In the genomic region with DNA sequence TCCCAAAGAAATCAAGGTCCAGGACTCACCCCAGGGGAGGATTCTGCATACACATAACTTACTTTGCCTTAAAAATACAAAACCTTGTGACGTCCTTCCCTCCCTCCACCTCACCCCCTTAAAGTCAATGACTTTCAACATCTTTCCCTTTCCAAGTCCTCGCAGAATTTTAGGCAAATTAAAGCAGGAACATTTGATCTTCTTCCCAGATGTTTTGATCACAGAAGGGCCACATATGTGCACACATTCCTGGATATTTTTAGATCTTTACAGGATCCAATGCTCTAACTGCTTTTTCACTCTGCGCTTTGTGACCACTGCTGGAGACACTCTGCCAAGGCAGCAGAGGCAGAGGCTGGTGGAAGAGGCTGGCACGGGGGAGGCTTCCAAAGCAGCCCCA, we compare ENCODE assay signal across 2 cellular contexts.
TF ChIP-seq lines count a peak whose summit lies in the region.

No MANE protein-coding gene starts in this region.

TF ChIP-seq in liver, 16 proteins besides CTCF, POLR2A, EP300 and RAD21:
- no peak for TF ChIP-seq HNF4G (IDR thresholded peaks at IDR 0.05)
- no peak for TF ChIP-seq YY1 (IDR thresholded peaks at IDR 0.05)
- no peak for TF ChIP-seq MAX (IDR thresholded peaks at IDR 0.05)
- no peak for TF ChIP-seq EGR1 (IDR thresholded peaks at IDR 0.05; ENCODE audit: low read depth in 2 of 2)
- TF ChIP-seq ZBTB33 (IDR thresholded peaks at IDR 0.05), result no peak
- no peak for TF ChIP-seq GABPA (IDR thresholded peaks at IDR 0.05 in 1 of 2, conservative IDR thresholded peaks at IDR 0.05 in 1 of 2)
- no peak for TF ChIP-seq TAF1 (conservative IDR thresholded peaks at IDR 0.05)
- TF ChIP-seq NR2F2 (IDR thresholded peaks at IDR 0.05), result no peak
- no peak for TF ChIP-seq JUND (IDR thresholded peaks at IDR 0.05)
- TF ChIP-seq ATF3 (IDR thresholded peaks at IDR 0.05), result no peak

TF ChIP-seq in HepG2, 621 proteins besides CTCF, POLR2A, EP300 and RAD21:
- TF ChIP-seq AKAP8 (CRISPR knock-in tag; IDR thresholded peaks at IDR 0.05), result no peak
- TF ChIP-seq ZSCAN12 (CRISPR knock-in tag; IDR thresholded peaks at IDR 0.05), result no peak
- TF ChIP-seq ZNF207 (IDR thresholded peaks at IDR 0.05; ENCODE audit: borderline replicate concordance), result no peak
- no peak for TF ChIP-seq NFIB (CRISPR knock-in tag; IDR thresholded peaks at IDR 0.05; ENCODE audit: borderline replicate concordance)
- TF ChIP-seq SIN3A (IDR thresholded peaks at IDR 0.05; ENCODE audit: borderline replicate concordance, low read depth, low read length), result no peak
- TF ChIP-seq, protein P1, sequence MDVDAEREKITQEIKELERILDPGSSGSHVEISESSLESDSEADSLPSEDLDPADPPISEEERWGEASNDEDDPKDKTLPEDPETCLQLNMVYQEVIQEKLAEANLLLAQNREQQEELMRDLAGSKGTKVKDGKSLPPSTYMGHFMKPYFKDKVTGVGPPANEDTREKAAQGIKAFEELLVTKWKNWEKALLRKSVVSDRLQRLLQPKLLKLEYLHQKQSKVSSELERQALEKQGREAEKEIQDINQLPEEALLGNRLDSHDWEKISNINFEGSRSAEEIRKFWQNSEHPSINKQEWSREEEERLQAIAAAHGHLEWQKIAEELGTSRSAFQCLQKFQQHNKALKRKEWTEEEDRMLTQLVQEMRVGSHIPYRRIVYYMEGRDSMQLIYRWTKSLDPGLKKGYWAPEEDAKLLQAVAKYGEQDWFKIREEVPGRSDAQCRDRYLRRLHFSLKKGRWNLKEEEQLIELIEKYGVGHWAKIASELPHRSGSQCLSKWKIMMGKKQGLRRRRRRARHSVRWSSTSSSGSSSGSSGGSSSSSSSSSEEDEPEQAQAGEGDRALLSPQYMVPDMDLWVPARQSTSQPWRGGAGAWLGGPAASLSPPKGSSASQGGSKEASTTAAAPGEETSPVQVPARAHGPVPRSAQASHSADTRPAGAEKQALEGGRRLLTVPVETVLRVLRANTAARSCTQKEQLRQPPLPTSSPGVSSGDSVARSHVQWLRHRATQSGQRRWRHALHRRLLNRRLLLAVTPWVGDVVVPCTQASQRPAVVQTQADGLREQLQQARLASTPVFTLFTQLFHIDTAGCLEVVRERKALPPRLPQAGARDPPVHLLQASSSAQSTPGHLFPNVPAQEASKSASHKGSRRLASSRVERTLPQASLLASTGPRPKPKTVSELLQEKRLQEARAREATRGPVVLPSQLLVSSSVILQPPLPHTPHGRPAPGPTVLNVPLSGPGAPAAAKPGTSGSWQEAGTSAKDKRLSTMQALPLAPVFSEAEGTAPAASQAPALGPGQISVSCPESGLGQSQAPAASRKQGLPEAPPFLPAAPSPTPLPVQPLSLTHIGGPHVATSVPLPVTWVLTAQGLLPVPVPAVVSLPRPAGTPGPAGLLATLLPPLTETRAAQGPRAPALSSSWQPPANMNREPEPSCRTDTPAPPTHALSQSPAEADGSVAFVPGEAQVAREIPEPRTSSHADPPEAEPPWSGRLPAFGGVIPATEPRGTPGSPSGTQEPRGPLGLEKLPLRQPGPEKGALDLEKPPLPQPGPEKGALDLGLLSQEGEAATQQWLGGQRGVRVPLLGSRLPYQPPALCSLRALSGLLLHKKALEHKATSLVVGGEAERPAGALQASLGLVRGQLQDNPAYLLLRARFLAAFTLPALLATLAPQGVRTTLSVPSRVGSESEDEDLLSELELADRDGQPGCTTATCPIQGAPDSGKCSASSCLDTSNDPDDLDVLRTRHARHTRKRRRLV (CRISPR knock-in tag; IDR thresholded peaks at IDR 0.05), result no peak
- no peak for TF ChIP-seq ZNF142 (CRISPR knock-in tag; IDR thresholded peaks at IDR 0.05)
- TF ChIP-seq BHLHE40 (IDR thresholded peaks at IDR 0.05; ENCODE audit: low read length), result no peak
- TF ChIP-seq KMT2B (CRISPR knock-in tag; IDR thresholded peaks at IDR 0.05), result no peak
- no peak for TF ChIP-seq ZNF124 (CRISPR knock-in tag; IDR thresholded peaks at IDR 0.05)
- TF ChIP-seq PCBP2 (optimal IDR thresholded peaks at IDR 0.05; ENCODE audit: low read depth, low read length, poor library complexity, severe bottlenecking), result no peak
